13 cellular contexts compared by ENCODE assay signal in the genomic region with DNA sequence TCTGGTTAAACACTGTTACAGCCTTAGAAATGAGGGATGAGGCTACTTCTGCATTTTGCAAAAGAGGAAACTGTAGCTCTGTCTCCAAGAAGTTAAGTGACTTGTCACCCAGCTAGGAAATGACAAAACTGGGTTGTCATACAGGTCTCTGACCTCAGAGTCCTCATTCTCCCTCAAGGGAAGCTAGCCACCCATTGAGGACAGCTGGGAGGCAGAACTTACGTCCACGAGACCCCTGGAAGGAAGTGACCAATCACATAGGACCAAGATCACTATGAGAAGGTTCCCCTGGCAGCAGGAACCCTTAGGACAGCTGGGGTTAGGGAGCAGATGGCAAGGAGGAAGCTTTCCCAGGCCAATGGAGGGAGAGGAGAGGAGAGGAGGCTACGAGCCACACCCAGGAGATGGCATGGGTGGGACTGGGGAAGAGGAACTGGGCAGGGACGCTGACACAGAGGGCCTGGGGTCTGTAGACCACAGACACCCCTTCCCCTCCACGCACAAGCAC.
A peak's percentile ranks its signal among the peaks of the same experiment; 100 is the strongest.
DNase-seq lines count a peak whose midpoint lies in the region; ATAC-seq lines count a peak whose summit lies in the region.
"Had no signal": no experiment of that assay in that cellular context is flagged by ENCODE, and none has a peak within 500 bp of the region (broad histone marks: within the 10 kb centered on the region; RNA-seq: fewer than 3 reads in every experiment).

No MANE protein-coding gene starts in this region.

- H3K27me3 Mint-ChIP-seq in central memory CD8-positive, alpha-beta T cell = no peaks in the 10 kb centered on the region
- H3K27me3 Mint-ChIP-seq in memory B cell = no peaks in the 10 kb centered on the region
- H3K27me3 Mint-ChIP-seq: activated naive CD4-positive, alpha-beta T cell treated with anti-CD3 and anti-CD28 coated beads, Interleukin-2, amount 10 ng/mL, durations not matched to agents 7 days and 5 days had no signal

- peak; percentile 49 for ATAC-seq in central memory CD8-positive, alpha-beta T cell (replicated peaks; ENCODE audit: extremely low read depth, poor library complexity, severe bottlenecking)
- peak; percentile 37 for ATAC-seq in memory B cell (ENCODE audit: low read depth)
- no peak for ATAC-seq in HG03571 (IDR thresholded peaks at IDR 0.05; ENCODE audit: unreplicated experiment)
- no peak for ATAC-seq in GM21447 (IDR thresholded peaks at IDR 0.05; ENCODE audit: unreplicated experiment)

- H3K27ac ChIP-seq in substantia nigra (ENCODE audit: low read depth, low read length, poor library complexity, severe bottlenecking) = peak overlapping the region; percentile 52

- peak; percentile 97 for DNase-seq in MV-4-11 (lab: John Stamatoyannopoulos, UW)
- DNase-seq in central memory CD8-positive, alpha-beta T cell (ENCODE audit: low spot score in 2 of 2) = no peak
- DNase-seq in memory B cell (ENCODE audit: low spot score in 2 of 2) = no peak
- DNase-seq in substantia nigra (lab: John Stamatoyannopoulos, UW) = peak in 8 of 49 donors; percentile 7 to 35 (median 20)
- no peak for DNase-seq in activated CD4-positive, alpha-beta T cell treated with anti-CD3 and anti-CD28 coated beads for 48 hours
- no peak for DNase-seq in hepatic stellate cell (ENCODE audit: low spot score)
- DNase-seq: activated CD4-positive, alpha-beta T cell treated with anti-CD3 and anti-CD28 coated beads for 4 hours; activated naive CD4-positive, alpha-beta T cell treated with anti-CD3 and anti-CD28 coated beads, Interleukin-2, amount 10 ng/mL, durations not matched to agents 7 days and 5 days; effector CD4-positive, alpha-beta T cell; NCI-H345; stimulated activated CD4-positive, alpha-beta T cell treated with anti-CD3 and anti-CD28 coated beads, Interleukin-12 subunit alpha, Interleukin-12 subunit beta, amount 100 ng/mL, for 4 hours had no signal

- peaks cover 5% of the 10 kb centered on the region for H3K4me1 Mint-ChIP-seq in central memory CD8-positive, alpha-beta T cell
- peaks cover 10% of the 10 kb centered on the region for H3K4me1 Mint-ChIP-seq in memory B cell
- H3K4me1 Mint-ChIP-seq: activated naive CD4-positive, alpha-beta T cell treated with anti-CD3 and anti-CD28 coated beads, Interleukin-2, amount 10 ng/mL, durations not matched to agents 7 days and 5 days had no signal

- peak overlapping the region; percentile 81 for H3K27ac Mint-ChIP-seq in central memory CD8-positive, alpha-beta T cell (ENCODE audit: low read depth)
- peak overlapping the region; percentile 45 for H3K27ac Mint-ChIP-seq in memory B cell

- H3K36me3 Mint-ChIP-seq in central memory CD8-positive, alpha-beta T cell (ENCODE audit: insufficient read depth) = peaks cover 42% of the 10 kb centered on the region
- peaks cover 32% of the 10 kb centered on the region for H3K36me3 Mint-ChIP-seq in memory B cell

- H3K4me3 Mint-ChIP-seq in central memory CD8-positive, alpha-beta T cell = no peak overlapping the region
- H3K4me3 Mint-ChIP-seq in memory B cell = no peak overlapping the region
- H3K4me3 Mint-ChIP-seq: activated naive CD4-positive, alpha-beta T cell treated with anti-CD3 and anti-CD28 coated beads, Interleukin-2, amount 10 ng/mL, durations not matched to agents 7 days and 5 days had no signal

- H3K9me3 Mint-ChIP-seq in central memory CD8-positive, alpha-beta T cell = no peaks in the 10 kb centered on the region
- no peaks in the 10 kb centered on the region for H3K9me3 Mint-ChIP-seq in memory B cell
- H3K9me3 Mint-ChIP-seq: activated naive CD4-positive, alpha-beta T cell treated with anti-CD3 and anti-CD28 coated beads, Interleukin-2, amount 10 ng/mL, durations not matched to agents 7 days and 5 days had no signal

Comparison
In these comparisons a context has a peak if more than half of its experiments do, and no peak if none do; other contexts are left out.
1. ATAC-seq: peak in central memory CD8-positive, alpha-beta T cell (single experiment) and memory B cell (single experiment); none in HG03571 (single experiment) and GM21447 (single experiment).